ENCODE assay signal across 11 cellular contexts in genomic region chr19:35746556-35746955, GRCh38. TPM values are rescaled to one million over a fixed set of nuclear protein-coding genes. Genes with fewer than 3 reads are reported as not detected.
DNase-seq lines count a peak whose midpoint lies in the region; ATAC-seq and TF ChIP-seq lines count a peak whose summit lies in the region.
"Had no signal": no experiment of that assay in that cellular context is flagged by ENCODE, and none has a peak within 500 bp of the region (broad histone marks: within the 10 kb centered on the region; RNA-seq: fewer than 3 reads in every experiment).

No MANE protein-coding gene starts in this region.

- H3K9me3 Mint-ChIP-seq in activated naive CD4-positive, alpha-beta T cell treated with anti-CD3 and anti-CD28 coated beads, Interleukin-2, amount 50 U/mL, for 24 hours: no peaks in the 10 kb centered on the region
- H3K9me3 Mint-ChIP-seq in activated CD8-positive, alpha-beta T cell treated with anti-CD3 and anti-CD28 coated beads, Interleukin-2, amount 10 ng/mL, durations not matched to agents 7 days and 5 days (ENCODE audit: insufficient read depth): no peaks in the 10 kb centered on the region

- H3K27ac Mint-ChIP-seq in activated naive CD4-positive, alpha-beta T cell treated with anti-CD3 and anti-CD28 coated beads, Interleukin-2, amount 50 U/mL, for 24 hours: peak overlapping the region; percentile 91
- H3K27ac Mint-ChIP-seq in activated CD8-positive, alpha-beta T cell treated with anti-CD3 and anti-CD28 coated beads, Interleukin-2, amount 10 ng/mL, durations not matched to agents 7 days and 5 days: peak overlapping the region; percentile 99

- peaks cover 44% of the 10 kb centered on the region for H3K4me1 ChIP-seq in suprapubic skin

- TF ChIP-seq CTCF in suprapubic skin (IDR thresholded peaks at IDR 0.05): no peak

- POLR2A ChIA-PET in activated CD8-positive, alpha-beta T cell treated with anti-CD3 and anti-CD28 coated beads, Interleukin-2, amount 10 ng/mL, durations not matched to agents 7 days and 5 days (lab: Charles Lee): interaction anchor here (1.4 to 1.8 kb wide), 2 partner anchors 29 to 35 kb away, joined by 3 to 8 read pairs; partner anchors contain the start of gene KMT2B

- no peak for DNase-seq in activated naive CD4-positive, alpha-beta T cell (lab: John Stamatoyannopoulos, UW)
- no peak for DNase-seq in activated CD8-positive, alpha-beta T cell treated with anti-CD3 and anti-CD28 coated beads, Interleukin-2, amount 10 ng/mL, durations not matched to agents 7 days and 5 days
- DNase-seq in suprapubic skin (ENCODE audit: low spot score in 2 of 2) (no peak), ureter (ENCODE audit: low spot score) (no peak), NCI-H2081 treated with DMSO at 0.1 percent for 48 hours (lab: John Stamatoyannopoulos, UW) (no peak), NCI-H524 treated with DMSO at 0.1 percent for 48 hours (lab: John Stamatoyannopoulos, UW) (no peak)
- DNase-seq: DMS53, hippocampal formation, NCI-H1092 treated with DMSO at 0.1 percent for 48 hours had no signal

- peaks cover 5% of the 10 kb centered on the region for H3K36me3 ChIP-seq in suprapubic skin

- TF ChIP-seq EP300 in suprapubic skin (IDR thresholded peaks at IDR 0.05): no peak

- H3K4me1 Mint-ChIP-seq in activated naive CD4-positive, alpha-beta T cell treated with anti-CD3 and anti-CD28 coated beads, Interleukin-2, amount 50 U/mL, for 24 hours: peaks cover 63% of the 10 kb centered on the region
- H3K4me1 Mint-ChIP-seq in activated CD8-positive, alpha-beta T cell treated with anti-CD3 and anti-CD28 coated beads, Interleukin-2, amount 10 ng/mL, durations not matched to agents 7 days and 5 days (ENCODE audit: low read depth): peaks cover 68% of the 10 kb centered on the region

- no peaks in the 10 kb centered on the region for H3K27me3 Mint-ChIP-seq in activated naive CD4-positive, alpha-beta T cell treated with anti-CD3 and anti-CD28 coated beads, Interleukin-2, amount 50 U/mL, for 24 hours
- no peaks in the 10 kb centered on the region for H3K27me3 Mint-ChIP-seq in activated CD8-positive, alpha-beta T cell treated with anti-CD3 and anti-CD28 coated beads, Interleukin-2, amount 10 ng/mL, durations not matched to agents 7 days and 5 days (ENCODE audit: low read depth)

- CTCF ChIA-PET in activated CD8-positive, alpha-beta T cell treated with anti-CD3 and anti-CD28 coated beads, Interleukin-2, amount 10 ng/mL, durations not matched to agents 7 days and 5 days (lab: Charles Lee): no interaction called here

- no peaks in the 10 kb centered on the region for H3K27me3 ChIP-seq in suprapubic skin

- ATAC-seq in activated CD8-positive, alpha-beta T cell treated with anti-CD3 and anti-CD28 coated beads, Interleukin-2, amount 10 ng/mL, durations not matched to agents 7 days and 5 days: no peak

- peaks cover 2% of the 10 kb centered on the region for H3K36me3 Mint-ChIP-seq in activated naive CD4-positive, alpha-beta T cell treated with anti-CD3 and anti-CD28 coated beads, Interleukin-2, amount 50 U/mL, for 24 hours
- peaks cover 18% of the 10 kb centered on the region for H3K36me3 Mint-ChIP-seq in activated CD8-positive, alpha-beta T cell treated with anti-CD3 and anti-CD28 coated beads, Interleukin-2, amount 10 ng/mL, durations not matched to agents 7 days and 5 days (ENCODE audit: low read depth)

- H3K4me3 Mint-ChIP-seq in activated naive CD4-positive, alpha-beta T cell treated with anti-CD3 and anti-CD28 coated beads, Interleukin-2, amount 50 U/mL, for 24 hours: peak overlapping the region; percentile 91
- peak overlapping the region; percentile 93 for H3K4me3 Mint-ChIP-seq in activated CD8-positive, alpha-beta T cell treated with anti-CD3 and anti-CD28 coated beads, Interleukin-2, amount 10 ng/mL, durations not matched to agents 7 days and 5 days

- H3K9me3 ChIP-seq in iPS-18c (ENCODE audit: control insufficient read depth, insufficient read depth, low read length) (no peaks in the 10 kb centered on the region), suprapubic skin (no peaks in the 10 kb centered on the region)

- H3K4me3 ChIP-seq in iPS-18c (ENCODE audit: insufficient read depth, low read depth, low read length) (peak overlapping the region; percentile 92; the same call in 1 of the 2 replicates), suprapubic skin (peak overlapping the region; percentile 86)

- TF ChIP-seq POLR2A in suprapubic skin (IDR thresholded peaks at IDR 0.05): no peak

- 74% methylated on average over 5 of the region's 5 CpGs for WGBS in suprapubic skin

- no peak overlapping the region for H3K27ac ChIP-seq in suprapubic skin

RNA-seq across cellular contexts. Expression of gene PSENEN, which starts 1.1 kb away (rescaled TPM):
- total RNA-seq in activated CD8-positive, alpha-beta T cell treated with anti-CD3 and anti-CD28 coated beads, Interleukin-2, amount 10 ng/mL, durations not matched to agents 7 days and 5 days: 10 to 100 TPM; 44.1 to 48.2 TPM
- 10 to 100 TPM; 27.1 to 57.2 (median 42.4) TPM for total RNA-seq in suprapubic skin
- 81.1 TPM for total RNA-seq in ureter

RNA-seq across cellular contexts. Expression of gene U2AF1L4, which starts 1.3 kb away (rescaled TPM):
- 10 to 100 TPM; 23.3 to 24.0 TPM for total RNA-seq in activated CD8-positive, alpha-beta T cell treated with anti-CD3 and anti-CD28 coated beads, Interleukin-2, amount 10 ng/mL, durations not matched to agents 7 days and 5 days
- total RNA-seq in suprapubic skin (10 to 100 TPM; 18.8 to 45.5 (median 21.9) TPM), ureter (32.9 TPM)

RNA-seq across cellular contexts. Expression of gene LIN37, which starts 1.8 kb away (rescaled TPM):
- total RNA-seq in activated CD8-positive, alpha-beta T cell treated with anti-CD3 and anti-CD28 coated beads, Interleukin-2, amount 10 ng/mL, durations not matched to agents 7 days and 5 days: 10 to 100 TPM; 10.5 to 12.4 TPM
- total RNA-seq in suprapubic skin (10 to 100 TPM; 11.0 to 21.5 (median 20.0) TPM), ureter (7.2 TPM)

RNA-seq across cellular contexts. Expression of gene IGFLR1, which starts 4.3 kb away (rescaled TPM):
- total RNA-seq in activated CD8-positive, alpha-beta T cell treated with anti-CD3 and anti-CD28 coated beads, Interleukin-2, amount 10 ng/mL, durations not matched to agents 7 days and 5 days: 10 to 100 TPM; 29.9 to 37.1 TPM
- total RNA-seq in suprapubic skin (1 to 10 TPM; 3.3 to 8.5 (median 6.9) TPM), ureter (14.7 TPM)

RNA-seq across cellular contexts. Expression of gene HSPB6, which starts 10.3 kb away (rescaled TPM):
- under 1 TPM in 1 of 2 experiments, not detected in 1; 0.65 TPM for total RNA-seq in activated CD8-positive, alpha-beta T cell treated with anti-CD3 and anti-CD28 coated beads, Interleukin-2, amount 10 ng/mL, durations not matched to agents 7 days and 5 days
- total RNA-seq in suprapubic skin (10 to 100 TPM in 1 of 4 donors, 1 to 10 TPM in 3; 4.1 to 13.4 (median 5.5) TPM), ureter (80.9 TPM)
